ENCODE assay signal across 1 cellular context in genomic region chr19:53586277-53586691, GRCh38.
TF ChIP-seq lines count a peak whose summit lies in the region.

No MANE protein-coding gene starts in this region.

TF ChIP-seq in HepG2, 621 proteins besides CTCF, POLR2A, EP300 and RAD21 (continued from another document and continues in another):
- TF ChIP-seq ZNF609 (CRISPR knock-in tag; IDR thresholded peaks at IDR 0.05; ENCODE audit: borderline replicate concordance) (no peak), SIN3B (IDR thresholded peaks at IDR 0.05; ENCODE audit: low read length) (no peak), RXRB (CRISPR knock-in tag; IDR thresholded peaks at IDR 0.05; ENCODE audit: borderline replicate concordance) (peak; percentile 80), ZHX1 (CRISPR knock-in tag; IDR thresholded peaks at IDR 0.05; ENCODE audit: low read depth) (no peak), ZBTB7A (CRISPR knock-in tag; IDR thresholded peaks at IDR 0.05) (no peak), HNF1A (IDR thresholded peaks at IDR 0.05; ENCODE audit: low read depth) (peak; percentile 81), HNF1A (CRISPR knock-in tag; IDR thresholded peaks at IDR 0.05; ENCODE audit: borderline replicate concordance) (peak; percentile 35; the same call in 1 of the 2 replicates), NKX3-1 (CRISPR knock-in tag; IDR thresholded peaks at IDR 0.05) (no peak), STAG1 (CRISPR knock-in tag; IDR thresholded peaks at IDR 0.05) (peak; percentile 15; the same call in 1 of the 2 replicates), SRSF1 (optimal IDR thresholded peaks at IDR 0.05; ENCODE audit: low read depth, low read length) (no peak), ARNTL (CRISPR knock-in tag; IDR thresholded peaks at IDR 0.05) (no peak), SMAD3 (CRISPR knock-in tag; IDR thresholded peaks at IDR 0.05) (peak; percentile 35; the same call in 1 of the 2 replicates), DMAP1 (CRISPR knock-in tag; IDR thresholded peaks at IDR 0.05) (no peak), THYN1 (CRISPR knock-in tag; IDR thresholded peaks at IDR 0.05; ENCODE audit: borderline replicate concordance, low read depth) (no peak), ZFP36L2 (CRISPR knock-in tag; IDR thresholded peaks at IDR 0.05) (no peak), KAT8 (CRISPR knock-in tag; IDR thresholded peaks at IDR 0.05) (0 out of 2 replicates have a peak, but pooled peaks have one; percentile 18), EED (CRISPR knock-in tag; IDR thresholded peaks at IDR 0.05) (no peak), CENPT (CRISPR knock-in tag; IDR thresholded peaks at IDR 0.05; ENCODE audit: low read depth) (no peak), ZFX (CRISPR knock-in tag; IDR thresholded peaks at IDR 0.05; ENCODE audit: low read depth) (no peak), ZNF552 (CRISPR knock-in tag; IDR thresholded peaks at IDR 0.05; ENCODE audit: borderline replicate concordance) (no peak), PAXIP1 (CRISPR knock-in tag; conservative IDR thresholded peaks at IDR 0.05) (peak; percentile 76), TBL1XR1 (IDR thresholded peaks at IDR 0.05; ENCODE audit: borderline replicate concordance, low read length, partially characterized antibody) (no peak), ZNF75D (CRISPR knock-in tag; IDR thresholded peaks at IDR 0.05; ENCODE audit: borderline replicate concordance) (no peak), ESRRA (CRISPR knock-in tag; IDR thresholded peaks at IDR 0.05; ENCODE audit: low read depth) (no peak), ZNF747 (CRISPR knock-in tag; IDR thresholded peaks at IDR 0.05; ENCODE audit: borderline replicate concordance) (no peak), SMC3 (IDR thresholded peaks at IDR 0.05; ENCODE audit: low read length) (no peak), HMG20B (CRISPR knock-in tag; conservative IDR thresholded peaks at IDR 0.05) (no peak), MXI1 (IDR thresholded peaks at IDR 0.05; ENCODE audit: borderline replicate concordance, low read depth, low read length) (no peak; the same call in 2 of the 3 replicates), ZNF616 (CRISPR knock-in tag; IDR thresholded peaks at IDR 0.05; ENCODE audit: low read depth) (no peak), TFE3 (CRISPR knock-in tag; IDR thresholded peaks at IDR 0.05) (0 out of 2 replicates have a peak, but pooled peaks have one; percentile 51), ZBTB25 (CRISPR knock-in tag; IDR thresholded peaks at IDR 0.05) (0 out of 2 replicates have a peak, but pooled peaks have one; percentile 23), GPN1 (CRISPR knock-in tag; IDR thresholded peaks at IDR 0.05; ENCODE audit: borderline replicate concordance) (no peak), CREB3 (CRISPR knock-in tag; IDR thresholded peaks at IDR 0.05) (no peak), ZNF800 (CRISPR knock-in tag; IDR thresholded peaks at IDR 0.05) (no peak), JUN (CRISPR knock-in tag; IDR thresholded peaks at IDR 0.05) (no peak)
